16 cellular contexts compared by ENCODE assay signal in genomic region chr12:12503384-12504078, GRCh38. TPM values are rescaled to one million over a fixed set of nuclear protein-coding genes. Genes with fewer than 3 reads are reported as not detected.
DNase-seq lines count a peak whose midpoint lies in the region; ATAC-seq, FAIRE-seq and TF ChIP-seq lines count a peak whose summit lies in the region.
"Had no signal": no experiment of that assay in that cellular context is flagged by ENCODE, and none has a peak within 500 bp of the region (broad histone marks: within the 10 kb centered on the region; RNA-seq: fewer than 3 reads in every experiment).

No MANE protein-coding gene starts in this region.

- H3K9ac ChIP-seq in GM12878 (ENCODE audit: control insufficient read depth, insufficient read depth, low read length) = peak overlapping the region; percentile 10; the same call in 1 of the 2 replicates

- BruUV-seq in GM12878 (replicated peaks; lab: Mats Ljungman, UMichigan) = no TSS peak

- 0 out of 2 replicates have a peak overlapping the region, but pooled peaks have one; percentile 7 for H3K4me3 ChIP-seq in GM12878
- no peak overlapping the region for H3K4me3 ChIP-seq in small intestine (ENCODE audit: low read depth in 1 of 2, low read length in 2 of 2)
- H3K4me3 ChIP-seq: prostate gland, thoracic aorta had no signal

- H3K36me3 ChIP-seq in GM12878 (ENCODE audit: control insufficient read depth in 2 of 2, insufficient read depth in 2 of 2, low read length in 1 of 2) (peaks cover 0 to 13% of the 10 kb centered on the region in 2 experiments; a peak in 2 of 4 replicates), small intestine (ENCODE audit: control insufficient read depth in 2 of 2, insufficient read depth in 2 of 2, low read length in 2 of 2) (peaks cover 0 to 3% of the 10 kb centered on the region in 2 donors)
- H3K36me3 ChIP-seq: prostate gland, thoracic aorta had no signal

- H4K20me1 ChIP-seq in GM12878 (ENCODE audit: control insufficient read depth, insufficient read depth) = no peaks in the 10 kb centered on the region

- CTCF ChIA-PET in GM12878 (lab: Yijun Ruan, JAX) = interaction anchor here (0.7 to 5.3 kb wide), 28 partner anchors 10 to 233 kb away, joined by 3 to 72 read pairs (median 4); partner anchors contain the start of genes BORCS5 and DUSP16

- H3K9me3 ChIP-seq in GM12878 (replicated peaks; ENCODE audit: control insufficient read depth, insufficient read depth, low read length) (no peaks in the 10 kb centered on the region; the same call in 2 of the 3 replicates), small intestine (ENCODE audit: control insufficient read depth, low read depth) (no peaks in the 10 kb centered on the region)
- H3K9me3 ChIP-seq: prostate gland, thoracic aorta had no signal

- H3K27me3 Mint-ChIP-seq in stimulated activated naive B cell treated with anti-CD40 and anti-IgM and Interleukin-4, amounts not matched to agents 10 μg/mL and 1 μg/mL and 100 μg/mL, for 72 hours = no peaks in the 10 kb centered on the region
- no peaks in the 10 kb centered on the region for H3K27me3 Mint-ChIP-seq in nephron progenitor cell (ENCODE audit: low read depth, poor library complexity)

- RAD21 ChIA-PET in GM12878 (lab: Charles Lee; ENCODE audit: unreplicated experiment) = interaction anchor here (0.8 to 5.6 kb wide), 29 partner anchors 13 to 233 kb away, joined by 3 to 56 read pairs (median 6); partner anchors contain the start of gene BORCS5

- no peak overlapping the region; the same call in 1 of the 2 replicates for H2AFZ ChIP-seq in GM12878 (ENCODE audit: control insufficient read depth, low read depth, low read length)

- 0 out of 4 replicates have a peak, but pooled peaks of 1 of the 2 experiments have one; percentile 20 for TF ChIP-seq EP300 in GM12878 (IDR thresholded peaks at IDR 0.05; ENCODE audit: borderline replicate concordance in 1 of 2, control insufficient read depth in 1 of 2, low read depth in 2 of 2, low read length in 2 of 2)

- H3K9me3 Mint-ChIP-seq in stimulated activated naive B cell treated with anti-CD40 and anti-IgM and Interleukin-4, amounts not matched to agents 10 μg/mL and 1 μg/mL and 100 μg/mL, for 72 hours = no peaks in the 10 kb centered on the region
- no peaks in the 10 kb centered on the region for H3K9me3 Mint-ChIP-seq in nephron progenitor cell

- intact Hi-C loops in GM12878 (cut with micrococcal nuclease; ENCODE audit: unreplicated experiment) = loop anchor here (5.0 kb wide), 1 partner anchor 121 kb away; no protein-coding TSS in a partner anchor

- H3K27me3 ChIP-seq in GM12878 (replicated peaks in 1 of 2; ENCODE audit: control insufficient read depth in 2 of 2, insufficient read depth in 2 of 2, low read length in 1 of 2) (no peaks in the 10 kb centered on the region), small intestine (ENCODE audit: control insufficient read depth in 2 of 2, insufficient read depth in 2 of 2, low read length in 2 of 2) (no peaks in the 10 kb centered on the region)

- peak; percentile 56 for DNase-seq in activated naive CD4-positive, alpha-beta T cell treated with Interleukin-2 at 50 U/mL for 16 hours
- no peak for DNase-seq in activated naive CD4-positive, alpha-beta T cell (lab: John Stamatoyannopoulos, UW)
- DNase-seq in T-helper 9 cell = peak; percentile 23
- no peak for DNase-seq in GM12878 (ENCODE audit: low read depth, low spot score)
- DNase-seq in stimulated activated naive B cell treated with anti-CD40 and anti-IgM and Interleukin-4, amounts not matched to agents 10 μg/mL and 1 μg/mL and 100 μg/mL, for 72 hours = no peak
- no peak for DNase-seq in nephron progenitor cell
- DNase-seq in small intestine = no peak
- DNase-seq: DND-41, hypothalamus, mesenchymal stem cell, NCI-H526, SHP77 had no signal

- H3K4me1 Mint-ChIP-seq in stimulated activated naive B cell treated with anti-CD40 and anti-IgM and Interleukin-4, amounts not matched to agents 10 μg/mL and 1 μg/mL and 100 μg/mL, for 72 hours = peaks cover 23 to 45% of the 10 kb centered on the region in 2 donors
- peaks cover 31% of the 10 kb centered on the region for H3K4me1 Mint-ChIP-seq in nephron progenitor cell

- SMC1A ChIA-PET in GM12878 (lab: Charles Lee; ENCODE audit: uncharacterized antibody, unreplicated experiment) = interaction anchor here (0.6 to 5.6 kb wide), 36 partner anchors 9 to 233 kb away, joined by 3 to 98 read pairs (median 5); partner anchors contain the start of gene DUSP16

- peak overlapping the region; percentile 78 for H3K27ac ChIP-seq in GM12878 (ENCODE audit: control insufficient read depth, insufficient read depth)
- H3K27ac ChIP-seq in small intestine (ENCODE audit: low read depth in 1 of 2, low read length in 1 of 2) = no peak overlapping the region
- H3K27ac ChIP-seq: epithelial cell of prostate, prostate gland, thoracic aorta had no signal

- TF ChIP-seq RAD21 in GM12878 (IDR thresholded peaks at IDR 0.05; ENCODE audit: insufficient read depth, low read depth, low read length) = no peak

- H3K4me2 ChIP-seq in GM12878 (ENCODE audit: control insufficient read depth, insufficient read depth) = peak overlapping the region; percentile 59

- H3K36me3 Mint-ChIP-seq in stimulated activated naive B cell treated with anti-CD40 and anti-IgM and Interleukin-4, amounts not matched to agents 10 μg/mL and 1 μg/mL and 100 μg/mL, for 72 hours = peaks cover 3 to 4% of the 10 kb centered on the region in 2 donors
- H3K36me3 Mint-ChIP-seq in nephron progenitor cell (ENCODE audit: low read depth) = peaks cover 23% of the 10 kb centered on the region

- H3K27ac Mint-ChIP-seq in stimulated activated naive B cell treated with anti-CD40 and anti-IgM and Interleukin-4, amounts not matched to agents 10 μg/mL and 1 μg/mL and 100 μg/mL, for 72 hours = peak overlapping the region; percentile 75
- no peak overlapping the region for H3K27ac Mint-ChIP-seq in nephron progenitor cell

- POLR2A ChIA-PET in GM12878 (lab: Charles Lee) = interaction anchor here (0.7 to 6.0 kb wide), 22 partner anchors 8 to 212 kb away, joined by 3 to 51 read pairs (median 6); no protein-coding TSS in a partner anchor

- H3K4me3 Mint-ChIP-seq in stimulated activated naive B cell treated with anti-CD40 and anti-IgM and Interleukin-4, amounts not matched to agents 10 μg/mL and 1 μg/mL and 100 μg/mL, for 72 hours = no peak overlapping the region
- H3K4me3 Mint-ChIP-seq in nephron progenitor cell = no peak overlapping the region

- TF ChIP-seq CTCF in GM12878 (IDR thresholded peaks at IDR 0.05 in 2 of 3, conservative IDR thresholded peaks at IDR 0.05 in 1 of 3; ENCODE audit: control insufficient read depth in 2 of 3, extremely low read depth in 1 of 3, insufficient read depth in 1 of 3, low read depth in 3 of 3, low read length in 3 of 3) (peak in 1 of 3 experiments; percentile 19; a peak in 1 of 6 replicates), nephron progenitor cell (IDR thresholded peaks at IDR 0.05) (no peak)

- H3K4me1 ChIP-seq in GM12878 (ENCODE audit: control insufficient read depth, insufficient read depth, low read length) = peaks cover 36% of the 10 kb centered on the region
- peaks cover 5 to 9% of the 10 kb centered on the region in 2 donors for H3K4me1 ChIP-seq in small intestine (ENCODE audit: control insufficient read depth in 2 of 2, insufficient read depth in 1 of 2, low read depth in 1 of 2, low read length in 1 of 2)

- in situ Hi-C loops in GM12878 (cut with MboI) = no loop called here

- ATAC-seq in GM12878 (peak; percentile 32), GM19463 (IDR thresholded peaks at IDR 0.05; ENCODE audit: unreplicated experiment) (no peak)
- no peak for ATAC-seq in stimulated activated naive B cell treated with anti-CD40 and anti-IgM and Interleukin-4, amounts not matched to agents 10 μg/mL and 1 μg/mL and 100 μg/mL, for 72 hours (replicated peaks)

- FAIRE-seq in GM12878 (lab: Jason Lieb, UNC) (no peak), small intestine (lab: Jason Lieb, UNC) (no peak)

- TF ChIP-seq POLR2A in GM12878 (IDR thresholded peaks at IDR 0.05; ENCODE audit: low read depth, low read length) = no peak

- WGBS in GM12878 (ENCODE audit: insufficient coverage, insufficient replicate concordance, low lambda C conversion rate, missing lambda C conversion rate) = 65% methylated on average over 9 of the region's 9 CpGs
- WGBS in small intestine, 3 donors = 78 to 87% (median 80%) methylated on average over 9 of the region's 9 CpGs

- H3K79me2 ChIP-seq in GM12878 (ENCODE audit: control insufficient read depth, insufficient read depth, low read length) = peaks cover 45% of the 10 kb centered on the region

TF ChIP-seq in GM12878, 131 proteins besides CTCF, POLR2A, EP300 and RAD21 (continues in another document):
- TF ChIP-seq ATF2 (IDR thresholded peaks at IDR 0.05; ENCODE audit: low read length) (0 out of 2 replicates have a peak, but pooled peaks have one; percentile 33), IKZF2 (IDR thresholded peaks at IDR 0.05) (0 out of 4 replicates have a peak, but pooled peaks of 1 of the 2 experiments have one; percentile 38)

RNA-seq across cellular contexts. Expression of gene DUSP16, which starts 59.1 kb away (rescaled TPM):
- total RNA-seq in GM12878 (2013; cell fraction: nucleolus; rRNA removed) = 142 and 202 TPM in 2 replicates
- total RNA-seq in GM12878 (2014; rRNA removed) = 25.1 and 27.3 TPM in 2 replicates
- 33.0 and 33.9 TPM in 2 replicates for total RNA-seq in GM12878 (2014; rRNA removed; fragmentation: Illumina TruSeq; extraction: Trizol)
- 41.6 and 44.2 TPM in 2 replicates for total RNA-seq in GM12878 (2021)
- 17.2 TPM for polyA plus RNA-seq in GM12878 (2011; ENCODE audit: low read depth)
- 75.3 and 85.8 TPM in 2 replicates for polyA plus RNA-seq in GM12878 (2011; rRNA removed)
- 42.0 and 85.2 TPM in 2 replicates for polyA plus RNA-seq in GM12878 (2011; cell fraction: cytosol; rRNA removed)
- 28.8 and 32.3 TPM in 2 replicates for polyA plus RNA-seq in GM12878 (2011; cell fraction: nucleus; rRNA removed)
- 21.7 and 33.5 TPM in 2 replicates for polyA plus RNA-seq in GM12878 (2012)
- polyA plus RNA-seq in GM12878 (2014; fragmentation: Illumina TruSeq; extraction: Trizol) = 36.0 and 39.4 TPM in 2 replicates
- polyA plus RNA-seq in GM12878 (2014; fragmentation: Nextera tagmentation; extraction: Ambion mirVana) = 1 to 10 TPM; 3.9 to 5.0 TPM
- 24.4 and 28.5 TPM in 2 replicates for polyA plus RNA-seq in GM12878 (2014; rRNA removed)
- 1 to 10 TPM; 8.5 to 9.7 TPM for polyA plus RNA-seq in GM12878 (2016; fragmentation: Nextera tagmentation; extraction: Ambion mirVana)
- 89.2 and 103 TPM in 2 replicates for polyA minus RNA-seq in GM12878 (2011; rRNA and poly(A)+ RNA removed)
- polyA minus RNA-seq in GM12878 (2011; cell fraction: cytosol; rRNA and poly(A)+ RNA removed) = 32.7 and 33.5 TPM in 2 replicates
- 24.2 and 25.1 TPM in 2 replicates for polyA minus RNA-seq in GM12878 (2011; cell fraction: nucleus; rRNA and poly(A)+ RNA removed)
- 10 to 100 TPM; 22.5 to 33.1 (median 27.0) TPM for polyA plus RNA-seq in small intestine

Comparison
In these comparisons a context has a peak if more than half of its experiments do, and no peak if none do; other contexts are left out.
1. DNase-seq: peak in activated naive CD4-positive, alpha-beta T cell treated with Interleukin-2 at 50 U/mL for 16 hours (single experiment) and T-helper 9 cell (single experiment); none in activated naive CD4-positive, alpha-beta T cell (0 of 4), GM12878 (single experiment), stimulated activated naive B cell treated with anti-CD40 and anti-IgM and Interleukin-4, amounts not matched to agents 10 μg/mL and 1 μg/mL and 100 μg/mL, for 72 hours (single experiment), nephron progenitor cell (single experiment) and small intestine (single experiment).